Comparison of ENCODE assay signal across 17 cellular contexts in genomic region chr2:23706613-23707078, GRCh38.
DNase-seq lines count a peak whose midpoint lies in the region; ATAC-seq and TF ChIP-seq lines count a peak whose summit lies in the region.
"Had no signal": no experiment of that assay in that cellular context is flagged by ENCODE, and none has a peak within 500 bp of the region (broad histone marks: within the 10 kb centered on the region; RNA-seq: fewer than 3 reads in every experiment).

No MANE protein-coding gene starts in this region.

- no peak overlapping the region for H3K4me3 ChIP-seq in sigmoid colon

- no peak for ATAC-seq in HG03354 (IDR thresholded peaks at IDR 0.05; ENCODE audit: poor library complexity, severe bottlenecking, unreplicated experiment)

- no peak for TF ChIP-seq EP300 in sigmoid colon (IDR thresholded peaks at IDR 0.05)

- no peaks in the 10 kb centered on the region for H3K4me1 Mint-ChIP-seq in activated T-helper 2 cell treated with anti-CD3 and anti-CD28 coated beads, Interferon-gamma antibody, Interleukin-2, Interleukin-4, amounts not matched to agents 10 μg/mL and 5 μg/mL and 100 μg/mL, durations not matched to agents 14 hours and 24 hours and 36 hours (ENCODE audit: low read depth)
- H3K4me1 Mint-ChIP-seq in glutamatergic neuron (ENCODE audit: low read depth, unreplicated experiment): peaks cover 18% of the 10 kb centered on the region

- in situ Hi-C loops in KBM-7 (cut with MboI; ENCODE audit: low pct_unique_long_range_greater_than_20kb, low sequenced_read_pairs): no loop called here

- no peak overlapping the region for H3K27ac Mint-ChIP-seq in activated T-helper 2 cell treated with anti-CD3 and anti-CD28 coated beads, Interferon-gamma antibody, Interleukin-2, Interleukin-4, amounts not matched to agents 10 μg/mL and 5 μg/mL and 100 μg/mL, durations not matched to agents 14 hours and 24 hours and 36 hours
- peak overlapping the region; percentile 79 for H3K27ac Mint-ChIP-seq in glutamatergic neuron (ENCODE audit: unreplicated experiment)
- H3K27ac Mint-ChIP-seq: CD14-positive monocyte, HFFc6 had no signal

- H3K36me3 Mint-ChIP-seq in activated T-helper 2 cell treated with anti-CD3 and anti-CD28 coated beads, Interferon-gamma antibody, Interleukin-2, Interleukin-4, amounts not matched to agents 10 μg/mL and 5 μg/mL and 100 μg/mL, durations not matched to agents 14 hours and 24 hours and 36 hours (ENCODE audit: low read depth): no peaks in the 10 kb centered on the region
- peaks cover 27% of the 10 kb centered on the region for H3K36me3 Mint-ChIP-seq in glutamatergic neuron (ENCODE audit: unreplicated experiment)

- intact Hi-C loops in activated T-helper 2 cell treated with anti-CD3 and anti-CD28 coated beads, Interferon-gamma antibody, Interleukin-2, Interleukin-4, amounts not matched to agents 10 μg/mL and 5 μg/mL and 100 μg/mL, durations not matched to agents 14 hours and 24 hours and 36 hours (cut with micrococcal nuclease): no loop called here
- intact Hi-C loops in sigmoid colon (cut with DNase I): no loop called here

- no peak for TF ChIP-seq POLR2A in sigmoid colon (IDR thresholded peaks at IDR 0.05)

- H3K9me3 ChIP-seq in sigmoid colon: no peaks in the 10 kb centered on the region

- H3K4me1 ChIP-seq in sigmoid colon: peaks cover 0 to 15% (median 11%) of the 10 kb centered on the region in 4 donors

- H3K4me3 Mint-ChIP-seq in activated T-helper 2 cell treated with anti-CD3 and anti-CD28 coated beads, Interferon-gamma antibody, Interleukin-2, Interleukin-4, amounts not matched to agents 10 μg/mL and 5 μg/mL and 100 μg/mL, durations not matched to agents 14 hours and 24 hours and 36 hours (ENCODE audit: low read depth): no peak overlapping the region
- H3K4me3 Mint-ChIP-seq in glutamatergic neuron (ENCODE audit: unreplicated experiment): no peak overlapping the region
- H3K4me3 Mint-ChIP-seq: CD14-positive monocyte, HFFc6 had no signal

- H3K27me3 Mint-ChIP-seq in activated T-helper 2 cell treated with anti-CD3 and anti-CD28 coated beads, Interferon-gamma antibody, Interleukin-2, Interleukin-4, amounts not matched to agents 10 μg/mL and 5 μg/mL and 100 μg/mL, durations not matched to agents 14 hours and 24 hours and 36 hours (ENCODE audit: low read depth): no peaks in the 10 kb centered on the region
- peaks cover 13% of the 10 kb centered on the region for H3K27me3 Mint-ChIP-seq in glutamatergic neuron (ENCODE audit: unreplicated experiment)

- no peaks in the 10 kb centered on the region for H3K27me3 ChIP-seq in sigmoid colon

- TF ChIP-seq CTCF in glutamatergic neuron (IDR thresholded peaks at IDR 0.05; ENCODE audit: partially characterized antibody, unreplicated experiment): no peak
- TF ChIP-seq CTCF in sigmoid colon (IDR thresholded peaks at IDR 0.05): no peak

- H3K9me3 Mint-ChIP-seq in activated T-helper 2 cell treated with anti-CD3 and anti-CD28 coated beads, Interferon-gamma antibody, Interleukin-2, Interleukin-4, amounts not matched to agents 10 μg/mL and 5 μg/mL and 100 μg/mL, durations not matched to agents 14 hours and 24 hours and 36 hours: no peaks in the 10 kb centered on the region
- H3K9me3 Mint-ChIP-seq in glutamatergic neuron (ENCODE audit: unreplicated experiment): peaks cover 22% of the 10 kb centered on the region
- H3K9me3 Mint-ChIP-seq: HFFc6 had no signal

- DNase-seq in AG20443 (ENCODE audit: low spot score) (peak; percentile 5), glutamatergic neuron (no peak), sigmoid colon (no peak), KBM-7 (no peak), NCI-H446 treated with DMSO at 0.1 percent for 48 hours (lab: John Stamatoyannopoulos, UW) (no peak)
- peak; percentile 6 for DNase-seq in activated T-helper 2 cell treated with anti-CD3 and anti-CD28 coated beads, Interferon-gamma antibody, Interleukin-2, Interleukin-4, amounts not matched to agents 10 μg/mL and 5 μg/mL and 100 μg/mL, durations not matched to agents 14 hours and 24 hours and 36 hours (ENCODE audit: low spot score)
- DNase-seq: AML-193, DMS 273 treated with DMSO at 0.1 percent for 48 hours, GF-D8, GOT3, HFFc6, NCI-H1105 treated with DMSO at 0.1 percent for 48 hours, NCI-H1694 treated with DMSO at 0.1 percent for 48 hours, NCI-H69 had no signal

- H3K27ac ChIP-seq in sigmoid colon: peak overlapping the region in 3 of 4 donors; percentile 31 to 79 (median 62)
- H3K27ac ChIP-seq: RWPE1 had no signal

- peaks cover 2 to 72% (median 4%) of the 10 kb centered on the region in 4 donors for H3K36me3 ChIP-seq in sigmoid colon

- whole genome bisulfite sequencing in sigmoid colon, 2 donors: 97% methylated on average over 18 of the region's 18 CpGs

Comparison
In these comparisons a context has a peak if more than half of its experiments do, and no peak if none do; other contexts are left out.
1. DNase-seq: peak in AG20443 (single experiment) and activated T-helper 2 cell treated with anti-CD3 and anti-CD28 coated beads, Interferon-gamma antibody, Interleukin-2, Interleukin-4, amounts not matched to agents 10 μg/mL and 5 μg/mL and 100 μg/mL, durations not matched to agents 14 hours and 24 hours and 36 hours (single experiment); none in glutamatergic neuron (single experiment), sigmoid colon (single experiment), KBM-7 (single experiment) and NCI-H446 treated with DMSO at 0.1 percent for 48 hours (single experiment).